Comparison of ENCODE assay signal across 21 cellular contexts in the genomic region with DNA sequence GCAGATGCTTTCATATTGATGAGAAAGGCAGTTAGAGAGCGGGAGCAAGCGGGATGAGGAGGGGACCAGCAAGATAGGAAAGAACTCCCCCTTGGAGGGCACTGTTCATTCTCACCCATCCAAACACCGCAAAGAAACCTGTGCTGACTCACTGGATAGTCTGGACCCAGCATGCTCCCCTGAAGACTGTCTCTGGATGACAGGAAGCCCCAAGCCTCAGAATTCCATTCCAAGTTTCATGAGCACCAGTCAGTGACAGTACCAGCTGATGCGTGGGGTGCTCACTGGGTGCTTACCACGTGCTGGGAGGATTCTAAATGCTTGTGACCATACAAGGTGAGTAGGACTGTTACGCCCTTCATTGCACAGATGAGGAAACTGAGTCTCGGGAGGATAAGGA. TPM values are rescaled to one million over a fixed set of nuclear protein-coding genes. Genes with fewer than 3 reads are reported as not detected.
DNase-seq lines count a peak whose midpoint lies in the region; ATAC-seq and TF ChIP-seq lines count a peak whose summit lies in the region.
"Had no signal": no experiment of that assay in that cellular context is flagged by ENCODE, and none has a peak within 500 bp of the region (broad histone marks: within the 10 kb centered on the region; RNA-seq: fewer than 3 reads in every experiment).

No MANE protein-coding gene starts in this region.

- peaks cover 65% of the 10 kb centered on the region for H4K20me1 ChIP-seq in smooth muscle cell (ENCODE audit: low read depth)

- H3K4me1 Mint-ChIP-seq in HFFc6 (ENCODE audit: low read depth) = peaks cover 55% of the 10 kb centered on the region
- H3K4me1 Mint-ChIP-seq in activated naive CD4-positive, alpha-beta T cell treated with anti-CD3 and anti-CD28 coated beads, Interleukin-2, amount 10 ng/mL, durations not matched to agents 7 days and 5 days = peaks cover 17% of the 10 kb centered on the region

- H3F3A ChIP-seq in smooth muscle cell (ENCODE audit: low read depth) = peaks cover 7% of the 10 kb centered on the region

- H3K79me2 ChIP-seq in smooth muscle cell (ENCODE audit: low read depth) = peaks cover 84% of the 10 kb centered on the region

- POLR2A ChIA-PET in RWPE1 (lab: Yijun Ruan, JAX; ENCODE audit: low non-redundant PET) = no interaction called here

- ATAC-seq in SK-N-SH treated with all-trans-retinoic acid at 6 μM for 48 hours = peak; percentile 8; the same call in 2 of the 3 replicates
- ATAC-seq: left colon; natural killer cell treated with Interleukin-12 subunit alpha and Interleukin-12 subunit beta and Interleukin-15 and Interleukin-18, amount 100 ng/mL, for 72 hours; WTC11 had no signal

- no peak for TF ChIP-seq CTCF in HFFc6 (IDR thresholded peaks at IDR 0.05)
- no peak for TF ChIP-seq CTCF in smooth muscle cell (IDR thresholded peaks at IDR 0.05; ENCODE audit: borderline replicate concordance, insufficient read depth, poor library complexity, severe bottlenecking)
- TF ChIP-seq CTCF in RWPE1 (conservative IDR thresholded peaks at IDR 0.05; ENCODE audit: low read depth) = no peak

- no peaks in the 10 kb centered on the region for H3K36me3 ChIP-seq in smooth muscle cell (ENCODE audit: low read depth)
- H3K36me3 ChIP-seq: right atrium auricular region, transverse colon had no signal

- no peak overlapping the region for H3K4me3 Mint-ChIP-seq in HFFc6
- no peak overlapping the region for H3K4me3 Mint-ChIP-seq in activated naive CD4-positive, alpha-beta T cell treated with anti-CD3 and anti-CD28 coated beads, Interleukin-2, amount 10 ng/mL, durations not matched to agents 7 days and 5 days
- H3K4me3 Mint-ChIP-seq: activated naive CD4-positive, alpha-beta T cell treated with anti-CD3 and anti-CD28 coated beads, Interleukin-2, amount 50 U/mL, for 24 hours; activated T-helper 1 cell treated with anti-CD3 and anti-CD28 coated beads, Interleukin-12 subunit alpha, Interleukin-12 subunit beta, Interleukin-2, Interleukin-4 antibody, amounts not matched to agents 30 ng/mL and 10 ng/mL and 1 ng/mL, durations not matched to agents 14 hours and 24 hours and 36 hours; CD4-positive, alpha-beta memory T cell; natural killer cell treated with Interleukin-12 subunit alpha and Interleukin-12 subunit beta and Interleukin-15 and Interleukin-18, amount 100 ng/mL, for 72 hours; WTC11 had no signal

- DNase-seq in HFFc6 = no peak
- DNase-seq in glomerular visceral epithelial cell (ENCODE audit: extremely low spot score) = peak; percentile 54
- no peak for DNase-seq in smooth muscle cell (lab: John Stamatoyannopoulos, UW; ENCODE audit: unreplicated experiment)
- no peak for DNase-seq in stimulated activated CD4-positive, alpha-beta T cell treated with anti-CD3 and anti-CD28 coated beads, Interleukin-12 subunit alpha, Interleukin-12 subunit beta, amount 100 ng/mL, for 4 hours
- no peak for DNase-seq in activated naive CD4-positive, alpha-beta T cell treated with anti-CD3 and anti-CD28 coated beads, Interleukin-2, amount 10 ng/mL, durations not matched to agents 7 days and 5 days
- no peak for DNase-seq in RWPE1 (ENCODE audit: low spot score)
- DNase-seq: CD4-positive, alpha-beta memory T cell; GM23248; left colon; MV-4-11; NCI-H1694; NCI-H2171; NCI-H526 treated with DMSO at 0.1 percent for 48 hours; T-helper 9 cell; transverse colon had no signal

- H3K27me3 ChIP-seq in smooth muscle cell (ENCODE audit: low read depth) = no peaks in the 10 kb centered on the region
- H3K27me3 ChIP-seq: right atrium auricular region, transverse colon had no signal

- peak overlapping the region; percentile 55 for H3K27ac Mint-ChIP-seq in HFFc6
- H3K27ac Mint-ChIP-seq in activated naive CD4-positive, alpha-beta T cell treated with anti-CD3 and anti-CD28 coated beads, Interleukin-2, amount 10 ng/mL, durations not matched to agents 7 days and 5 days = no peak overlapping the region
- H3K27ac Mint-ChIP-seq: activated T-helper 1 cell treated with anti-CD3 and anti-CD28 coated beads, Interleukin-12 subunit alpha, Interleukin-12 subunit beta, Interleukin-2, Interleukin-4 antibody, amounts not matched to agents 30 ng/mL and 10 ng/mL and 1 ng/mL, durations not matched to agents 14 hours and 24 hours and 36 hours; natural killer cell treated with Interleukin-12 subunit alpha and Interleukin-12 subunit beta and Interleukin-15 and Interleukin-18, amount 100 ng/mL, for 72 hours had no signal

- no peaks in the 10 kb centered on the region for H3K9me3 ChIP-seq in smooth muscle cell (replicated peaks; ENCODE audit: low read depth)
- H3K9me3 ChIP-seq: right atrium auricular region, transverse colon had no signal

- H3K4me3 ChIP-seq in smooth muscle cell = no peak overlapping the region
- H3K4me3 ChIP-seq: GM23248, right atrium auricular region, transverse colon had no signal

- H3K27me3 Mint-ChIP-seq in HFFc6 (ENCODE audit: insufficient read depth) = no peaks in the 10 kb centered on the region
- no peaks in the 10 kb centered on the region for H3K27me3 Mint-ChIP-seq in activated naive CD4-positive, alpha-beta T cell treated with anti-CD3 and anti-CD28 coated beads, Interleukin-2, amount 10 ng/mL, durations not matched to agents 7 days and 5 days
- H3K27me3 Mint-ChIP-seq: activated naive CD4-positive, alpha-beta T cell treated with anti-CD3 and anti-CD28 coated beads, Interleukin-2, amount 50 U/mL, for 24 hours; CD4-positive, alpha-beta memory T cell; natural killer cell treated with Interleukin-12 subunit alpha and Interleukin-12 subunit beta and Interleukin-15 and Interleukin-18, amount 100 ng/mL, for 72 hours had no signal

- H3K27ac ChIP-seq in smooth muscle cell (ENCODE audit: low read depth) = peak overlapping the region; percentile 79
- no peak overlapping the region; the same call in 1 of the 2 replicates for H3K27ac ChIP-seq in RWPE1
- H3K27ac ChIP-seq: GM23248, right atrium auricular region, transverse colon had no signal

- peaks cover 9% of the 10 kb centered on the region for H3K4me1 ChIP-seq in smooth muscle cell (ENCODE audit: low read depth)

- H3K9me3 Mint-ChIP-seq in HFFc6 = no peaks in the 10 kb centered on the region; the same call in 1 of the 2 replicates
- H3K9me3 Mint-ChIP-seq in activated naive CD4-positive, alpha-beta T cell treated with anti-CD3 and anti-CD28 coated beads, Interleukin-2, amount 10 ng/mL, durations not matched to agents 7 days and 5 days = no peaks in the 10 kb centered on the region
- H3K9me3 Mint-ChIP-seq: activated naive CD4-positive, alpha-beta T cell treated with anti-CD3 and anti-CD28 coated beads, Interleukin-2, amount 50 U/mL, for 24 hours; activated T-helper 1 cell treated with anti-CD3 and anti-CD28 coated beads, Interleukin-12 subunit alpha, Interleukin-12 subunit beta, Interleukin-2, Interleukin-4 antibody, amounts not matched to agents 30 ng/mL and 10 ng/mL and 1 ng/mL, durations not matched to agents 14 hours and 24 hours and 36 hours; CD4-positive, alpha-beta memory T cell; natural killer cell treated with Interleukin-12 subunit alpha and Interleukin-12 subunit beta and Interleukin-15 and Interleukin-18, amount 100 ng/mL, for 72 hours; WTC11 had no signal

- H3K9ac ChIP-seq in smooth muscle cell (ENCODE audit: low read depth) = no peak overlapping the region
- H3K9ac ChIP-seq: GM23248 had no signal

- peak overlapping the region; percentile 14 for H3K4me2 ChIP-seq in smooth muscle cell

- CTCF ChIA-PET in activated naive CD4-positive, alpha-beta T cell treated with anti-CD3 and anti-CD28 coated beads, Interleukin-2, amount 10 ng/mL, durations not matched to agents 7 days and 5 days (lab: Charles Lee) = no interaction called here
- CTCF ChIA-PET in RWPE1 (lab: Yijun Ruan, JAX) = interaction anchor here (0.6 kb wide), 1 partner anchor 85 kb away, joined by 4 read pairs; no protein-coding TSS in a partner anchor

- WGBS in smooth muscle cell (ENCODE audit: low lambda C conversion rate) = 68% methylated on average over 7 of the region's 7 CpGs

- no peak overlapping the region for H2AFZ ChIP-seq in smooth muscle cell (ENCODE audit: low read depth)
- H2AFZ ChIP-seq: GM23248 had no signal

- peaks cover 5% of the 10 kb centered on the region; the same call in 1 of the 2 replicates for H3K36me3 Mint-ChIP-seq in HFFc6 (ENCODE audit: low read depth)
- H3K36me3 Mint-ChIP-seq in activated naive CD4-positive, alpha-beta T cell treated with anti-CD3 and anti-CD28 coated beads, Interleukin-2, amount 10 ng/mL, durations not matched to agents 7 days and 5 days = no peaks in the 10 kb centered on the region
- H3K36me3 Mint-ChIP-seq: activated naive CD4-positive, alpha-beta T cell treated with anti-CD3 and anti-CD28 coated beads, Interleukin-2, amount 50 U/mL, for 24 hours; CD4-positive, alpha-beta memory T cell; natural killer cell treated with Interleukin-12 subunit alpha and Interleukin-12 subunit beta and Interleukin-15 and Interleukin-18, amount 100 ng/mL, for 72 hours; WTC11 had no signal

TF ChIP-seq in SK-N-SH treated with all-trans-retinoic acid at 6 μM for 48 hours, 23 proteins besides CTCF, POLR2A, EP300 and RAD21 (continues in another document):
- TF ChIP-seq, protein P1, sequence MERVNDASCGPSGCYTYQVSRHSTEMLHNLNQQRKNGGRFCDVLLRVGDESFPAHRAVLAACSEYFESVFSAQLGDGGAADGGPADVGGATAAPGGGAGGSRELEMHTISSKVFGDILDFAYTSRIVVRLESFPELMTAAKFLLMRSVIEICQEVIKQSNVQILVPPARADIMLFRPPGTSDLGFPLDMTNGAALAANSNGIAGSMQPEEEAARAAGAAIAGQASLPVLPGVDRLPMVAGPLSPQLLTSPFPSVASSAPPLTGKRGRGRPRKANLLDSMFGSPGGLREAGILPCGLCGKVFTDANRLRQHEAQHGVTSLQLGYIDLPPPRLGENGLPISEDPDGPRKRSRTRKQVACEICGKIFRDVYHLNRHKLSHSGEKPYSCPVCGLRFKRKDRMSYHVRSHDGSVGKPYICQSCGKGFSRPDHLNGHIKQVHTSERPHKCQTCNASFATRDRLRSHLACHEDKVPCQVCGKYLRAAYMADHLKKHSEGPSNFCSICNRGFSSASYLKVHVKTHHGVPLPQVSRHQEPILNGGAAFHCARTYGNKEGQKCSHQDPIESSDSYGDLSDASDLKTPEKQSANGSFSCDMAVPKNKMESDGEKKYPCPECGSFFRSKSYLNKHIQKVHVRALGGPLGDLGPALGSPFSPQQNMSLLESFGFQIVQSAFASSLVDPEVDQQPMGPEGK (CRISPR knock-in tag; IDR thresholded peaks at IDR 0.05; ENCODE audit: borderline replicate concordance) = no peak
- TF ChIP-seq ZNF8 (CRISPR knock-in tag; IDR thresholded peaks at IDR 0.05) (no peak), ZFP3 (CRISPR knock-in tag; IDR thresholded peaks at IDR 0.05) (no peak)

RNA-seq across cellular contexts. Expression of a gene that starts 34.2 kb away (rescaled TPM):
- total RNA-seq in HFFc6 (2021; fragmentation: NEBNext Ultra II Directional; extraction: Animal tissue kit (Norgen Biotek cat#: 25700)) = 10 to 100 TPM; 38.6 to 44.1 (median 39.7) TPM
- 15.4 and 28.6 TPM in 2 replicates for total RNA-seq in smooth muscle cell
- 3.1 and 9.5 TPM in 2 replicates for polyA plus RNA-seq in smooth muscle cell
